19 cellular contexts compared by ENCODE assay signal in the genomic region with DNA sequence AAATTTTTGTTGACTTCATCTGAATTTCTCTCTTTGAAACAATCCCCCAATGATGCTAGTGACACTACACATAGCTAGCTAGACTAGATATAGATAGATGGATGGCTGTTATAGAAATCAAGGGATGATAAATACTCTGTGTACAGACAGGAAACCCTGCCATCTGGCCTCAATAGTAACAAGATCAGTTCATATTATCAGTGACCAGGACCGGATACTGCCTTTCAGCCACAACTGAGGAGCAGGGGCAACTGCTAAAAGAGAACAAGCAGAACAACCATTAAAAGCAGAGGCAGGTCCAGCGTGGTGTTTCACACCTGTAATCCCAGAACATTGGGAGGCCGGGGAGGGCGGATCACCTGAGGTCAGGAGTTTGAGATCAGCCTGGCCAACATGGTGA.
DNase-seq lines count a peak whose midpoint lies in the region; ATAC-seq and TF ChIP-seq lines count a peak whose summit lies in the region.
"Had no signal": no experiment of that assay in that cellular context is flagged by ENCODE, and none has a peak within 500 bp of the region (broad histone marks: within the 10 kb centered on the region; RNA-seq: fewer than 3 reads in every experiment).

No MANE protein-coding gene starts in this region.

- ATAC-seq in SK-N-SH treated with all-trans-retinoic acid at 6 μM for 48 hours = peak; percentile 35
- no peak for ATAC-seq in effector memory CD8-positive, alpha-beta T cell (replicated peaks)
- ATAC-seq: K562 had no signal

- peak overlapping the region; percentile 8 to 19 for H3K27ac Mint-ChIP-seq in effector memory CD8-positive, alpha-beta T cell
- peak overlapping the region; percentile 62 for H3K27ac Mint-ChIP-seq in progenitor cell of endocrine pancreas
- H3K27ac Mint-ChIP-seq in glutamatergic neuron (ENCODE audit: unreplicated experiment) = no peak overlapping the region

- no peak overlapping the region for H3K4me3 Mint-ChIP-seq in effector memory CD8-positive, alpha-beta T cell
- H3K4me3 Mint-ChIP-seq in progenitor cell of endocrine pancreas (ENCODE audit: low read depth) = no peak overlapping the region
- H3K4me3 Mint-ChIP-seq in glutamatergic neuron (ENCODE audit: unreplicated experiment) = no peak overlapping the region
- H3K4me3 Mint-ChIP-seq: CD4-positive, alpha-beta memory T cell had no signal

- H3K27me3 Mint-ChIP-seq in effector memory CD8-positive, alpha-beta T cell = no peaks in the 10 kb centered on the region
- H3K27me3 Mint-ChIP-seq in progenitor cell of endocrine pancreas (no peaks in the 10 kb centered on the region), glutamatergic neuron (ENCODE audit: unreplicated experiment) (no peaks in the 10 kb centered on the region)
- H3K27me3 Mint-ChIP-seq: CD4-positive, alpha-beta memory T cell had no signal

- H3K36me3 Mint-ChIP-seq in effector memory CD8-positive, alpha-beta T cell (ENCODE audit: insufficient read depth) = peaks cover 39% of the 10 kb centered on the region
- no peaks in the 10 kb centered on the region for H3K36me3 Mint-ChIP-seq in progenitor cell of endocrine pancreas (ENCODE audit: insufficient read depth)
- no peaks in the 10 kb centered on the region for H3K36me3 Mint-ChIP-seq in glutamatergic neuron (ENCODE audit: unreplicated experiment)

- DNase-seq in NCI-H69 (lab: John Stamatoyannopoulos, UW) (peak; percentile 78), progenitor cell of endocrine pancreas (ENCODE audit: low spot score, unreplicated experiment) (no peak), iPS-NIHi11 (ENCODE audit: low spot score) (no peak), glutamatergic neuron (no peak), nucleus accumbens (lab: John Stamatoyannopoulos, UW) (no peak)
- DNase-seq in effector memory CD8-positive, alpha-beta T cell = no peak
- DNase-seq: ACHN; AML-193; CD4-positive, alpha-beta memory T cell; GM23248; HCEC 1CT; MV-4-11; NCI-H1417; NCI-H1930; NCI-H2171; NCI-H446; Right ventricle myocardium superior had no signal

- TF ChIP-seq CTCF in progenitor cell of endocrine pancreas (IDR thresholded peaks at IDR 0.05; ENCODE audit: unreplicated experiment) = no peak
- TF ChIP-seq CTCF in glutamatergic neuron (IDR thresholded peaks at IDR 0.05; ENCODE audit: partially characterized antibody, unreplicated experiment) = no peak

- no peaks in the 10 kb centered on the region for H3K9me3 Mint-ChIP-seq in effector memory CD8-positive, alpha-beta T cell
- H3K9me3 Mint-ChIP-seq in progenitor cell of endocrine pancreas (ENCODE audit: low read depth) = no peaks in the 10 kb centered on the region
- peaks cover 6% of the 10 kb centered on the region for H3K9me3 Mint-ChIP-seq in glutamatergic neuron (ENCODE audit: unreplicated experiment)
- H3K9me3 Mint-ChIP-seq: CD4-positive, alpha-beta memory T cell had no signal

- H3K4me1 Mint-ChIP-seq in effector memory CD8-positive, alpha-beta T cell (ENCODE audit: low read depth in 2 of 2) = no peaks in the 10 kb centered on the region
- H3K4me1 Mint-ChIP-seq in progenitor cell of endocrine pancreas (ENCODE audit: low read depth) (peaks cover 17% of the 10 kb centered on the region), glutamatergic neuron (ENCODE audit: low read depth, unreplicated experiment) (peaks cover 9% of the 10 kb centered on the region)

TF ChIP-seq in SK-N-SH treated with all-trans-retinoic acid at 6 μM for 48 hours, 23 proteins besides CTCF, POLR2A, EP300 and RAD21:
- 0 out of 2 replicates have a peak, but pooled peaks have one; percentile 15 for TF ChIP-seq ZNF565 (CRISPR knock-in tag; conservative IDR thresholded peaks at IDR 0.05; ENCODE audit: low read depth)
- TF ChIP-seq ESRRG (CRISPR knock-in tag; IDR thresholded peaks at IDR 0.05) = no peak
- TF ChIP-seq TCF4 (CRISPR knock-in tag; IDR thresholded peaks at IDR 0.05; ENCODE audit: borderline replicate concordance) = peak; percentile 90
